2 cellular contexts compared by ENCODE assay signal in genomic region chr3:193593666-193594025, GRCh38.
A peak's percentile ranks its signal among the peaks of the same experiment; 100 is the strongest.
TF ChIP-seq lines count a peak whose summit lies in the region.

No MANE protein-coding gene starts in this region.

TF ChIP-seq in SK-N-SH, 30 proteins besides CTCF, POLR2A, EP300 and RAD21 (continued from another document):
- no peak for TF ChIP-seq ZBTB33 (IDR thresholded peaks at IDR 0.05; ENCODE audit: borderline replicate concordance, low read depth)
TF ChIP-seq in SK-N-SH: peak in this region for 0.

TF ChIP-seq in GM12878, 131 proteins besides CTCF, POLR2A, EP300 and RAD21 (continued from another document):
- TF ChIP-seq ZBTB4 (CRISPR knock-in tag; IDR thresholded peaks at IDR 0.05) (no peak), CHD2 (IDR thresholded peaks at IDR 0.05; ENCODE audit: borderline replicate concordance, low read depth, low read length) (no peak), HCFC1 (IDR thresholded peaks at IDR 0.05; ENCODE audit: low read length) (no peak), WRNIP1 (IDR thresholded peaks at IDR 0.05; ENCODE audit: borderline replicate concordance, low read depth, low read length) (peak; percentile 22; the same call in 1 of the 2 replicates)
TF ChIP-seq in GM12878: peak in this region for 3.
